In genomic region chr9:93060746-93061259, GRCh38 we compare ENCODE assay signal across 9 cellular contexts. TPM values are rescaled to one million over a fixed set of nuclear protein-coding genes. Genes with fewer than 3 reads are reported as not detected.
DNase-seq lines count a peak whose midpoint lies in the region; ATAC-seq and TF ChIP-seq lines count a peak whose summit lies in the region.
"Had no signal": no experiment of that assay in that cellular context is flagged by ENCODE, and none has a peak within 500 bp of the region (broad histone marks: within the 10 kb centered on the region; RNA-seq: fewer than 3 reads in every experiment).

No MANE protein-coding gene starts in this region.

- DNase-seq in left cardiac atrium (peak; percentile 50), right cardiac atrium (no peak), T-cell (no peak), immature natural killer cell (no peak), WERI-Rb-1 (no peak), NCI-H1105 (lab: John Stamatoyannopoulos, UW) (no peak), NCI-H1048 (lab: John Stamatoyannopoulos, UW) (no peak), NOMO-1 treated with dmso at 0.1 percent for 144 hours (lab: John Stamatoyannopoulos, UW; ENCODE audit: unreplicated experiment) (no peak)

- H3K27me3 ChIP-seq in right cardiac atrium (ENCODE audit: control insufficient read depth, insufficient read depth) (no peaks in the 10 kb centered on the region), WERI-Rb-1 (ENCODE audit: insufficient read depth, low read depth, severe bottlenecking) (no peaks in the 10 kb centered on the region)

- H3K4me3 ChIP-seq in right cardiac atrium (ENCODE audit: low read length) (no peak overlapping the region), WERI-Rb-1 (ENCODE audit: low read depth, low read length) (no peak overlapping the region)
- H3K4me3 ChIP-seq: prostate gland had no signal

- H3K4me3 Mint-ChIP-seq in T-cell (peak overlapping the region; percentile 92 to 93 (median 93)), immature natural killer cell (peak overlapping the region; percentile 59 to 91 (median 83))

- H3K27me3 Mint-ChIP-seq in T-cell (no peaks in the 10 kb centered on the region), immature natural killer cell (ENCODE audit: low read depth in 3 of 3) (peaks cover 28 to 33% (median 31%) of the 10 kb centered on the region in 3 donors)

- ATAC-seq in left cardiac atrium: peak in 1 of 2 donors; percentile 47
- ATAC-seq in right cardiac atrium: no peak
- no peak for ATAC-seq in T-cell (replicated peaks in 1 of 4)

- no peaks in the 10 kb centered on the region for H3K4me1 ChIP-seq in right cardiac atrium (ENCODE audit: control insufficient read depth, insufficient read depth, low read length)
- H3K4me1 ChIP-seq: prostate gland had no signal

- H3K36me3 ChIP-seq in WERI-Rb-1: no peaks in the 10 kb centered on the region
- H3K36me3 ChIP-seq: prostate gland had no signal

- WGBS in right cardiac atrium: 79% methylated on average over 8 of the region's 8 CpGs

- POLR2A ChIA-PET in T-cell (lab: Charles Lee): interaction anchor here in 1 of 2 donors (0.9 kb wide), 1 partner anchor 33 kb away, joined by 5 read pairs; no protein-coding TSS in a partner anchor

- CTCF ChIA-PET in T-cell (lab: Charles Lee): interaction anchor here (0.5 to 1.1 kb wide), 5 partner anchors 11 to 369 kb away, joined by 3 to 8 read pairs (median 5); no protein-coding TSS in a partner anchor

- H3K9me3 ChIP-seq in right cardiac atrium (ENCODE audit: control insufficient read depth, low read length) (no peaks in the 10 kb centered on the region), WERI-Rb-1 (ENCODE audit: severe bottlenecking) (no peaks in the 10 kb centered on the region)
- H3K9me3 ChIP-seq: prostate gland had no signal

- peaks cover 82 to 88% (median 86%) of the 10 kb centered on the region in 3 donors for H3K4me1 Mint-ChIP-seq in T-cell
- H3K4me1 Mint-ChIP-seq in immature natural killer cell: peaks cover 74 to 81% of the 10 kb centered on the region in 2 donors

- H3K36me3 Mint-ChIP-seq in T-cell (peaks cover 21% of the 10 kb centered on the region), immature natural killer cell (no peaks in the 10 kb centered on the region)

- intact Hi-C loops in left cardiac atrium (cut with DNase I) (no loop called here), right cardiac atrium (cut with DNase I) (no loop called here)

- no peak for TF ChIP-seq CTCF in WERI-Rb-1 (IDR thresholded peaks at IDR 0.05; ENCODE audit: low read depth, low read length)

- H3K9me3 Mint-ChIP-seq in T-cell: no peaks in the 10 kb centered on the region
- no peaks in the 10 kb centered on the region for H3K9me3 Mint-ChIP-seq in immature natural killer cell

- H3K27ac ChIP-seq in right cardiac atrium (ENCODE audit: low read length) (no peak overlapping the region), WERI-Rb-1 (no peak overlapping the region)
- H3K27ac ChIP-seq: prostate gland had no signal

- H3K27ac Mint-ChIP-seq in T-cell: peak overlapping the region; percentile 99 to 100
- H3K27ac Mint-ChIP-seq in immature natural killer cell: peak overlapping the region in 3 of 6 donors; percentile 33 to 55 (median 49)

RNA-seq across cellular contexts. Expression of gene SUSD3, which starts 2.3 kb away (rescaled TPM):
- total RNA-seq in left cardiac atrium (1 to 10 TPM; 1.6 to 2.4 TPM), right cardiac atrium (1 to 10 TPM; 1.0 to 2.0 (median 1.3) TPM), T-cell (10 to 100 TPM; 39.6 to 79.2 (median 71.2) TPM)
- polyA plus RNA-seq in right cardiac atrium (0.16 TPM), immature natural killer cell (1 to 10 TPM in 2 of 3 donors, not detected in 1; 3.5 to 5.2 TPM)

RNA-seq across cellular contexts. Expression of gene CARD19, which starts 35.2 kb away (rescaled TPM):
- total RNA-seq in left cardiac atrium (10 to 100 TPM; 20.2 to 26.3 TPM), right cardiac atrium (10 to 100 TPM; 17.7 to 26.6 (median 22.5) TPM), T-cell (10 to 100 TPM; 39.7 to 98.5 (median 72.8) TPM)
- polyA plus RNA-seq in right cardiac atrium (30.3 TPM), immature natural killer cell (100 to 1,000 TPM in 1 of 3 donors, 10 to 100 TPM in 2; 55.1 to 105 (median 78.8) TPM)

Comparison
In these comparisons a context has a peak if more than half of its experiments do, and no peak if none do; other contexts are left out.
1. RNA of gene SUSD3, which starts 2.3 kb away (total RNA-seq): 39.6 to 79.2 TPM in T-cell; 1.6 to 2.4 TPM in left cardiac atrium and 1.0 to 2.0 TPM in right cardiac atrium; every median in the first group is over 10 times any median in the second.